ENCODE assay signal across 21 cellular contexts in genomic region chr1:156211243-156211642, GRCh38. TPM values are rescaled to one million over a fixed set of nuclear protein-coding genes. Genes with fewer than 3 reads are reported as not detected.
A peak's percentile ranks its signal among the peaks of the same experiment; 100 is the strongest.
DNase-seq lines count a peak whose midpoint lies in the region; ATAC-seq and TF ChIP-seq lines count a peak whose summit lies in the region.
"Had no signal": no experiment of that assay in that cellular context is flagged by ENCODE, and none has a peak within 500 bp of the region (broad histone marks: within the 10 kb centered on the region; RNA-seq: fewer than 3 reads in every experiment).

No MANE protein-coding gene starts in this region.

- no peaks in the 10 kb centered on the region for H3K9me3 Mint-ChIP-seq in activated naive CD4-positive, alpha-beta T cell treated with anti-CD3 and anti-CD28 coated beads for 36 hours
- H3K9me3 Mint-ChIP-seq in activated naive CD4-positive, alpha-beta T cell treated with anti-CD3 and anti-CD28 coated beads, Interleukin-2, amount 50 U/mL, for 72 hours: peaks cover 0 to 4% of the 10 kb centered on the region in 2 donors
- H3K9me3 Mint-ChIP-seq in T-cell: no peaks in the 10 kb centered on the region
- H3K9me3 Mint-ChIP-seq in activated naive CD8-positive, alpha-beta T cell treated with anti-CD3 and anti-CD28 coated beads, Interleukin-2, amount 50 U/mL, for 24 hours: no peaks in the 10 kb centered on the region
- H3K9me3 Mint-ChIP-seq: CD14-positive monocyte had no signal

- peaks cover 40% of the 10 kb centered on the region for H3K4me1 Mint-ChIP-seq in activated naive CD4-positive, alpha-beta T cell treated with anti-CD3 and anti-CD28 coated beads for 36 hours (ENCODE audit: low read depth)
- H3K4me1 Mint-ChIP-seq in T-cell: peaks cover 23 to 34% (median 32%) of the 10 kb centered on the region in 3 donors
- peaks cover 37% of the 10 kb centered on the region for H3K4me1 Mint-ChIP-seq in activated naive CD8-positive, alpha-beta T cell treated with anti-CD3 and anti-CD28 coated beads, Interleukin-2, amount 50 U/mL, for 24 hours

- no peaks in the 10 kb centered on the region for H3K27me3 Mint-ChIP-seq in activated naive CD4-positive, alpha-beta T cell treated with anti-CD3 and anti-CD28 coated beads for 36 hours (ENCODE audit: low read depth)
- no peaks in the 10 kb centered on the region for H3K27me3 Mint-ChIP-seq in T-cell
- no peaks in the 10 kb centered on the region for H3K27me3 Mint-ChIP-seq in activated naive CD8-positive, alpha-beta T cell treated with anti-CD3 and anti-CD28 coated beads, Interleukin-2, amount 50 U/mL, for 24 hours

- peak overlapping the region; percentile 74 for H3K27ac Mint-ChIP-seq in activated naive CD4-positive, alpha-beta T cell treated with anti-CD3 and anti-CD28 coated beads for 36 hours
- H3K27ac Mint-ChIP-seq in activated naive CD4-positive, alpha-beta T cell treated with anti-CD3 and anti-CD28 coated beads, Interleukin-2, amount 50 U/mL, for 72 hours: peak overlapping the region in 1 of 2 donors; percentile 97
- H3K27ac Mint-ChIP-seq in T-cell: peak overlapping the region; percentile 14 to 62
- H3K27ac Mint-ChIP-seq in activated naive CD8-positive, alpha-beta T cell treated with anti-CD3 and anti-CD28 coated beads, Interleukin-2, amount 50 U/mL, for 24 hours: peak overlapping the region; percentile 97

- CTCF ChIA-PET in activated naive CD4-positive, alpha-beta T cell treated with anti-CD3 and anti-CD28 coated beads for 36 hours (lab: Charles Lee): interaction anchor here (6.7 kb wide), 1 partner anchor 14 kb away, joined by 54 read pairs; no protein-coding TSS in a partner anchor
- CTCF ChIA-PET in T-cell (lab: Charles Lee): interaction anchor here in 1 of 2 donors (1.1 kb wide), 2 partner anchors 13 to 14 kb away, joined by 3 to 4 read pairs; no protein-coding TSS in a partner anchor

- H3K36me3 Mint-ChIP-seq in activated naive CD4-positive, alpha-beta T cell treated with anti-CD3 and anti-CD28 coated beads for 36 hours (ENCODE audit: low read depth): peaks cover 64% of the 10 kb centered on the region
- H3K36me3 Mint-ChIP-seq in activated naive CD4-positive, alpha-beta T cell treated with anti-CD3 and anti-CD28 coated beads, Interleukin-2, amount 50 U/mL, for 72 hours: peaks cover 17 to 64% of the 10 kb centered on the region in 2 donors
- peaks cover 21% of the 10 kb centered on the region for H3K36me3 Mint-ChIP-seq in T-cell
- peaks cover 63% of the 10 kb centered on the region for H3K36me3 Mint-ChIP-seq in activated naive CD8-positive, alpha-beta T cell treated with anti-CD3 and anti-CD28 coated beads, Interleukin-2, amount 50 U/mL, for 24 hours (ENCODE audit: low read depth)

- intact Hi-C loops in activated naive CD4-positive, alpha-beta T cell treated with anti-CD3 and anti-CD28 coated beads for 36 hours (cut with micrococcal nuclease): loop anchor here (5.0 kb wide), 1 partner anchor 234 kb away; the partner anchor contains the start of gene ARHGEF2
- intact Hi-C loops in sciatic nerve (cut with DNase I): no loop called here

- no peak for ATAC-seq in activated naive CD4-positive, alpha-beta T cell treated with anti-CD3 and anti-CD28 coated beads, Interleukin-2, amount 50 U/mL, for 72 hours
- ATAC-seq in T-cell (replicated peaks in 1 of 4): no peak
- ATAC-seq in activated naive CD8-positive, alpha-beta T cell treated with anti-CD3 and anti-CD28 coated beads, Interleukin-2, amount 50 U/mL, for 24 hours: no peak
- no peak for ATAC-seq in sciatic nerve
- no peak for ATAC-seq in SK-N-SH treated with all-trans-retinoic acid at 6 μM for 48 hours
- ATAC-seq: esophagus mucosa, right lobe of liver, Right ventricle myocardium inferior had no signal

- H3K4me3 Mint-ChIP-seq in activated naive CD4-positive, alpha-beta T cell treated with anti-CD3 and anti-CD28 coated beads for 36 hours: no peak overlapping the region
- peak overlapping the region in 1 of 3 donors; percentile 14 for H3K4me3 Mint-ChIP-seq in T-cell
- no peak overlapping the region for H3K4me3 Mint-ChIP-seq in activated naive CD8-positive, alpha-beta T cell treated with anti-CD3 and anti-CD28 coated beads, Interleukin-2, amount 50 U/mL, for 24 hours
- H3K4me3 Mint-ChIP-seq: CD14-positive monocyte had no signal

- POLR2A ChIA-PET in T-cell (lab: Charles Lee): interaction anchor here in 1 of 2 donors (1.0 kb wide), 1 partner anchor 22 kb away, joined by 3 read pairs; no protein-coding TSS in a partner anchor

- no peak for DNase-seq in activated naive CD4-positive, alpha-beta T cell treated with anti-CD3 and anti-CD28 coated beads for 36 hours
- DNase-seq in activated naive CD4-positive, alpha-beta T cell treated with anti-CD3 and anti-CD28 coated beads, Interleukin-2, amount 50 U/mL, for 72 hours (ENCODE audit: low spot score in 2 of 2): no peak
- DNase-seq in T-cell (no peak), sciatic nerve (ENCODE audit: low spot score) (peak; percentile 35), NCI-H1930 (lab: John Stamatoyannopoulos, UW) (no peak), NCI-H2107 treated with DMSO at 0.1 percent for 48 hours (lab: John Stamatoyannopoulos, UW; ENCODE audit: unreplicated experiment) (no peak)
- DNase-seq in activated naive CD8-positive, alpha-beta T cell treated with anti-CD3 and anti-CD28 coated beads, Interleukin-2, amount 50 U/mL, for 24 hours: no peak
- DNase-seq: activated effector memory CD4-positive, alpha-beta T cell treated with anti-CD3 and anti-CD28 coated beads, Interleukin-2, amount 50 U/mL, for 16 hours; effector CD8-positive, alpha-beta T cell; GF-D8; NCI-H1694; NCI-H774; right lobe of liver; stimulated activated CD4-positive, alpha-beta T cell treated with anti-CD3 and anti-CD28 coated beads, Interleukin-15, amount 100 ng/mL, for 24 hours had no signal

TF ChIP-seq in SK-N-SH treated with all-trans-retinoic acid at 6 μM for 48 hours, 23 proteins besides CTCF, POLR2A, EP300 and RAD21 (continues in another document):
- TF ChIP-seq ZNF8 (CRISPR knock-in tag; IDR thresholded peaks at IDR 0.05) (no peak), SNAI2 (CRISPR knock-in tag; IDR thresholded peaks at IDR 0.05) (no peak), CSRNP3 (CRISPR knock-in tag; IDR thresholded peaks at IDR 0.05) (no peak), BACH2 (CRISPR knock-in tag; IDR thresholded peaks at IDR 0.05; ENCODE audit: borderline replicate concordance) (no peak), TOX (CRISPR knock-in tag; IDR thresholded peaks at IDR 0.05; ENCODE audit: borderline replicate concordance) (no peak), ZNF70 (CRISPR knock-in tag; IDR thresholded peaks at IDR 0.05) (no peak)
- TF ChIP-seq, protein P1, sequence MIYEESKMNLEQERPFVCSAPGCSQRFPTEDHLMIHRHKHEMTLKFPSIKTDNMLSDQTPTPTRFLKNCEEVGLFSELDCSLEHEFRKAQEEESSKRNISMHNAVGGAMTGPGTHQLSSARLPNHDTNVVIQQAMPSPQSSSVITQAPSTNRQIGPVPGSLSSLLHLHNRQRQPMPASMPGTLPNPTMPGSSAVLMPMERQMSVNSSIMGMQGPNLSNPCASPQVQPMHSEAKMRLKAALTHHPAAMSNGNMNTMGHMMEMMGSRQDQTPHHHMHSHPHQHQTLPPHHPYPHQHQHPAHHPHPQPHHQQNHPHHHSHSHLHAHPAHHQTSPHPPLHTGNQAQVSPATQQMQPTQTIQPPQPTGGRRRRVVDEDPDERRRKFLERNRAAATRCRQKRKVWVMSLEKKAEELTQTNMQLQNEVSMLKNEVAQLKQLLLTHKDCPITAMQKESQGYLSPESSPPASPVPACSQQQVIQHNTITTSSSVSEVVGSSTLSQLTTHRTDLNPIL (CRISPR knock-in tag; IDR thresholded peaks at IDR 0.05; ENCODE audit: low read depth): no peak

RNA-seq across cellular contexts. Expression of gene PMF1, which starts 1.6 kb away (rescaled TPM):
- total RNA-seq in activated naive CD4-positive, alpha-beta T cell treated with anti-CD3 and anti-CD28 coated beads for 36 hours: 100 to 1,000 TPM; 135 TPM
- total RNA-seq in activated naive CD4-positive, alpha-beta T cell treated with anti-CD3 and anti-CD28 coated beads, Interleukin-2, amount 50 U/mL, for 72 hours: 100 to 1,000 TPM; 120 to 156 TPM
- total RNA-seq in T-cell (10 to 100 TPM; 54.7 to 58.7 (median 57.6) TPM), sciatic nerve (37.4 TPM)

RNA-seq across cellular contexts. Expression of gene SLC25A44, which starts 17.3 kb away (rescaled TPM):
- 10 to 100 TPM; 69.1 to 73.5 TPM for total RNA-seq in activated naive CD4-positive, alpha-beta T cell treated with anti-CD3 and anti-CD28 coated beads for 36 hours
- 10 to 100 TPM; 79.1 to 82.1 TPM for total RNA-seq in activated naive CD4-positive, alpha-beta T cell treated with anti-CD3 and anti-CD28 coated beads, Interleukin-2, amount 50 U/mL, for 72 hours
- total RNA-seq in T-cell (10 to 100 TPM; 16.8 to 24.5 (median 21.4) TPM), sciatic nerve (16.3 TPM)

RNA-seq across cellular contexts. Expression of gene BGLAP, which starts 30.7 kb away (rescaled TPM):
- 1 to 10 TPM; 3.4 to 4.0 TPM for total RNA-seq in activated naive CD4-positive, alpha-beta T cell treated with anti-CD3 and anti-CD28 coated beads for 36 hours
- 1 to 10 TPM; 4.3 to 9.7 TPM for total RNA-seq in activated naive CD4-positive, alpha-beta T cell treated with anti-CD3 and anti-CD28 coated beads, Interleukin-2, amount 50 U/mL, for 72 hours
- total RNA-seq in T-cell (1 to 10 TPM; 1.8 to 7.1 (median 5.2) TPM), sciatic nerve (5.1 TPM)
- total RNA-seq: chondrocyte, frontal cortex, thoracic aorta had no signal

RNA-seq across cellular contexts. Expression of gene PAQR6, which starts 36.6 kb away (rescaled TPM):
- 1 to 10 TPM; 3.7 to 4.2 TPM for total RNA-seq in activated naive CD4-positive, alpha-beta T cell treated with anti-CD3 and anti-CD28 coated beads for 36 hours
- 1 to 10 TPM; 9.3 to 9.5 TPM for total RNA-seq in activated naive CD4-positive, alpha-beta T cell treated with anti-CD3 and anti-CD28 coated beads, Interleukin-2, amount 50 U/mL, for 72 hours
- 1 to 10 TPM; 2.5 to 3.1 (median 2.9) TPM for total RNA-seq in T-cell
- 48.9 TPM for total RNA-seq in sciatic nerve

RNA-seq across cellular contexts. Expression of gene SEMA4A, which starts 57.9 kb away (rescaled TPM):
- 10 to 100 TPM; 17.4 to 17.5 TPM for total RNA-seq in activated naive CD4-positive, alpha-beta T cell treated with anti-CD3 and anti-CD28 coated beads for 36 hours
- 10 to 100 TPM; 10.5 to 36.2 TPM for total RNA-seq in activated naive CD4-positive, alpha-beta T cell treated with anti-CD3 and anti-CD28 coated beads, Interleukin-2, amount 50 U/mL, for 72 hours
- total RNA-seq in T-cell: 10 to 100 TPM in 1 of 5 donors, 1 to 10 TPM in 4; 1.5 to 12.0 (median 2.2) TPM
- 8.4 TPM for total RNA-seq in sciatic nerve
